1 cellular context compared by ENCODE assay signal in genomic region chr10:123134058-123134914, GRCh38.
A peak's percentile ranks its signal among the peaks of the same experiment; 100 is the strongest.
TF ChIP-seq lines count a peak whose summit lies in the region.

No MANE protein-coding gene starts in this region.

TF ChIP-seq in neural cell, 6 proteins besides CTCF, POLR2A, EP300 and RAD21:
- TF ChIP-seq REST (IDR thresholded peaks at IDR 0.05; ENCODE audit: borderline replicate concordance): no peak
- peak; percentile 99 for TF ChIP-seq EZH2 (IDR thresholded peaks at IDR 0.05; ENCODE audit: borderline replicate concordance, insufficient read depth, low read length, poor library complexity, severe bottlenecking)
